In genomic region chr5:34585601-34586104, GRCh38 we compare ENCODE assay signal across 1 cellular context.
TF ChIP-seq lines count a peak whose summit lies in the region.

No MANE protein-coding gene starts in this region.

TF ChIP-seq in HepG2, 621 proteins besides CTCF, POLR2A, EP300 and RAD21 (continued from another document and continues in another):
- TF ChIP-seq ZNF18 (CRISPR knock-in tag; IDR thresholded peaks at IDR 0.05; ENCODE audit: insufficient replicate concordance) (no peak), REL (CRISPR knock-in tag; conservative IDR thresholded peaks at IDR 0.05) (no peak), E2F2 (CRISPR knock-in tag; IDR thresholded peaks at IDR 0.05; ENCODE audit: borderline replicate concordance) (no peak), HDAC2 (CRISPR knock-in tag; IDR thresholded peaks at IDR 0.05) (peak; percentile 39; the same call in 1 of the 2 replicates), KLF13 (CRISPR knock-in tag; IDR thresholded peaks at IDR 0.05) (no peak), KLF6 (CRISPR knock-in tag; IDR thresholded peaks at IDR 0.05) (no peak), ZNF709 (CRISPR knock-in tag; IDR thresholded peaks at IDR 0.05) (no peak), MIXL1 (CRISPR knock-in tag; IDR thresholded peaks at IDR 0.05) (no peak), ZNF678 (CRISPR knock-in tag; IDR thresholded peaks at IDR 0.05) (no peak), ZKSCAN5 (CRISPR knock-in tag; IDR thresholded peaks at IDR 0.05) (no peak), FOXA1 (IDR thresholded peaks at IDR 0.05) (peak; percentile 96), FOXA1 (CRISPR knock-in tag; IDR thresholded peaks at IDR 0.05) (peak; percentile 82), ZNF230 (CRISPR knock-in tag; IDR thresholded peaks at IDR 0.05) (no peak), LRRFIP1 (CRISPR knock-in tag; conservative IDR thresholded peaks at IDR 0.05) (no peak), KDM1A (CRISPR knock-in tag; IDR thresholded peaks at IDR 0.05) (no peak), FOXP1 (IDR thresholded peaks at IDR 0.05) (peak; percentile 49; the same call in 1 of the 2 replicates), FOXP1 (CRISPR knock-in tag; IDR thresholded peaks at IDR 0.05) (peak; percentile 78), ZNF235 (CRISPR knock-in tag; IDR thresholded peaks at IDR 0.05; ENCODE audit: borderline replicate concordance) (no peak), THAP7 (CRISPR knock-in tag; IDR thresholded peaks at IDR 0.05) (no peak), ZNF720 (CRISPR knock-in tag; IDR thresholded peaks at IDR 0.05) (no peak), ZNF629 (CRISPR knock-in tag; conservative IDR thresholded peaks at IDR 0.05) (peak; percentile 62; the same call in 1 of the 2 replicates), PBX2 (CRISPR knock-in tag; IDR thresholded peaks at IDR 0.05) (no peak), E2F5 (CRISPR knock-in tag; conservative IDR thresholded peaks at IDR 0.05) (no peak), FOXA3 (CRISPR knock-in tag; IDR thresholded peaks at IDR 0.05) (peak; percentile 93), ZNF652 (CRISPR knock-in tag; IDR thresholded peaks at IDR 0.05; ENCODE audit: borderline replicate concordance, low read depth) (no peak), FUBP1 (CRISPR knock-in tag; IDR thresholded peaks at IDR 0.05; ENCODE audit: borderline replicate concordance) (no peak), ZNF790 (CRISPR knock-in tag; IDR thresholded peaks at IDR 0.05; ENCODE audit: borderline replicate concordance) (no peak), MXD4 (CRISPR knock-in tag; IDR thresholded peaks at IDR 0.05) (no peak), POGZ (CRISPR knock-in tag; IDR thresholded peaks at IDR 0.05) (no peak), ZBTB39 (CRISPR knock-in tag; IDR thresholded peaks at IDR 0.05) (no peak), AGO1 (IDR thresholded peaks at IDR 0.05; ENCODE audit: low read depth, low read length, poor library complexity, severe bottlenecking) (no peak), FOSL1 (CRISPR knock-in tag; IDR thresholded peaks at IDR 0.05; ENCODE audit: borderline replicate concordance) (0 out of 2 replicates have a peak, but pooled peaks have one; percentile 18), ZNF317 (CRISPR knock-in tag; IDR thresholded peaks at IDR 0.05) (0 out of 2 replicates have a peak, but pooled peaks have one; percentile 35), ZNF607 (CRISPR knock-in tag; IDR thresholded peaks at IDR 0.05; ENCODE audit: borderline replicate concordance) (no peak), ZHX2 (IDR thresholded peaks at IDR 0.05; ENCODE audit: low read depth) (no peak), ZHX2 (CRISPR knock-in tag; IDR thresholded peaks at IDR 0.05; ENCODE audit: borderline replicate concordance) (no peak), NR3C1 (CRISPR knock-in tag; IDR thresholded peaks at IDR 0.05) (no peak), BCL3 (CRISPR knock-in tag; IDR thresholded peaks at IDR 0.05) (no peak), TBX3 (IDR thresholded peaks at IDR 0.05; ENCODE audit: borderline replicate concordance) (peak; percentile 22; the same call in 1 of the 2 replicates), RFX1 (IDR thresholded peaks at IDR 0.05) (peak; percentile 78), ZNF598 (CRISPR knock-in tag; IDR thresholded peaks at IDR 0.05; ENCODE audit: borderline replicate concordance) (no peak), TFE3 (CRISPR knock-in tag; IDR thresholded peaks at IDR 0.05) (no peak)
